ENCODE assay signal across 1 cellular context in genomic region chr12:62730649-62731377, GRCh38.
TF ChIP-seq lines count a peak whose summit lies in the region.

No MANE protein-coding gene starts in this region.

TF ChIP-seq in GM23338, 12 proteins besides CTCF, POLR2A, EP300 and RAD21 (continued from another document):
- no peak for TF ChIP-seq ZNF462 (CRISPR knock-in tag; IDR thresholded peaks at IDR 0.05)
